In the genomic region with DNA sequence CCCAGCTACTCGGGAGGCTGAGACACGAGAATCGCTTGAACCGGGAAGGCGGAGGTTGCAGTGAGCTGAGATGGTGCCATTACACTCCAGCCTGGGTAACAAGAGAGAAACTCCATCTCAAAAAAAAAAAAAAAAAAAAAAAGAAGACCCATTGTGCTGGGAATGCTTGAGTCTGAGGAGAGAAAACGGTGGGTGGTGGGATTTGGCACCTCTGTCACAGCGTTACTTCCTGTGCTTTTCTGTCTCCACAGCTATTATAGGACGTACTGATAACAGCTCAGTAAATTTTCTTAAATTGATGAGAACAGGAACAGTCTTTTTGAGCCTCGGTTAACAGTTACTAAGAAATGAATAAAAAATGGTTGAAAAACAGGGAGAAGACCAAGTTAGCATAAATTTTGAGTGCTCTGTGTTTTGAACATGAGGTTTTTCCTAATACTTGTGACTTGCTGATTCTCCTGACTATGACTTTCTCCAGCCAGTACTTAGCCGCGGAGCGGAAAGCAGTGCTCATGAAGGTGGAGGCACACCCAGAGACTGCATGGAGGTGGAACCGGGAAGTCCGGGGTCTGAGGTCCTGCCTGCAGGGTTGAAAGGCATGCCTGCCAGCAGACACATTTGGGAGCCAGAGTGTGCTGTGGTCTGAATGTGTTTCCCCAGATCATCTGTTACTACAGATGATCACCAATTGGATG, we compare ENCODE assay signal across 28 cellular contexts. TPM values are rescaled to one million over a fixed set of nuclear protein-coding genes. Genes with fewer than 3 reads are reported as not detected.
DNase-seq lines count a peak whose midpoint lies in the region; FAIRE-seq and TF ChIP-seq lines count a peak whose summit lies in the region.
"Had no signal": no experiment of that assay in that cellular context is flagged by ENCODE, and none has a peak within 500 bp of the region (broad histone marks: within the 10 kb centered on the region; RNA-seq: fewer than 3 reads in every experiment).

No MANE protein-coding gene starts in this region.

- no peak overlapping the region for H4K5ac ChIP-seq in H9 (ENCODE audit: insufficient read length, low read depth, low read length)

- H3K4me1 ChIP-seq in CD8-positive, alpha-beta memory T cell (ENCODE audit: insufficient read depth, low read length), result no peaks in the 10 kb centered on the region
- no peaks in the 10 kb centered on the region for H3K4me1 ChIP-seq in H9 (ENCODE audit: insufficient read depth, low read length)
- peaks cover 6% of the 10 kb centered on the region for H3K4me1 ChIP-seq in endodermal cell (ENCODE audit: control insufficient read depth, insufficient read depth, low read length)
- peaks cover 0 to 4% of the 10 kb centered on the region in 2 donors for H3K4me1 ChIP-seq in neuronal stem cell (ENCODE audit: control insufficient read depth in 2 of 2, insufficient read depth in 1 of 2, low read depth in 1 of 2, low read length in 2 of 2)
- H3K4me1 ChIP-seq: BLaER1, HAP-1 had no signal

- H4K91ac ChIP-seq in H9 (ENCODE audit: insufficient read length, low read depth, low read length), result no peak overlapping the region
- H4K91ac ChIP-seq in neuronal stem cell (ENCODE audit: low read depth, low read length, poor library complexity), result no peak overlapping the region

- H2AK5ac ChIP-seq in H9 (ENCODE audit: insufficient read length, low read length) (no peak overlapping the region), neuronal stem cell (ENCODE audit: low read depth, low read length) (no peak overlapping the region)

- H3K23ac ChIP-seq in H9 (ENCODE audit: insufficient read length, low read depth, low read length) (no peak overlapping the region), neuronal stem cell (ENCODE audit: low read depth, low read length, poor library complexity) (no peak overlapping the region)

- no peak for DNase-seq in CD8-positive, alpha-beta memory T cell
- no peak for DNase-seq in H9
- DNase-seq in endodermal cell, result peak; percentile 72
- DNase-seq in neuronal stem cell (ENCODE audit: low spot score), result no peak
- no peak for DNase-seq in epidermal melanocyte (ENCODE audit: insufficient read length, low spot score)
- DNase-seq in NCI-H82 treated with DMSO at 0.1 percent for 48 hours (lab: John Stamatoyannopoulos, UW; ENCODE audit: unreplicated experiment), result no peak
- no peak for DNase-seq in frontal cortex (ENCODE audit: low spot score in 2 of 2)
- DNase-seq in NCI-H1417 (lab: John Stamatoyannopoulos, UW), result no peak
- DNase-seq: CD4-positive, CD25-positive, alpha-beta regulatory T cell; GM23248; HFFc6; Kasumi-1; MV-4-11; NCI-H1105 treated with DMSO at 0.1 percent for 48 hours; NCI-H2029; NCI-H446; NCI-H524 treated with DMSO at 0.1 percent for 48 hours; NCI-H774; NK-92 treated with Interleukin-12 subunit alpha and Interleukin-12 subunit beta, amount 100 ng/mL, for 24 hours; PC-3; SK-N-SH had no signal

- TF ChIP-seq CTCF in H9 (conservative IDR thresholded peaks at IDR 0.05) (no peak), endodermal cell (conservative IDR thresholded peaks at IDR 0.05) (no peak)

- no peaks in the 10 kb centered on the region for H4K20me1 ChIP-seq in H9 (ENCODE audit: control insufficient read depth, insufficient read depth, insufficient read length)

- H2AFZ ChIP-seq in H9 (ENCODE audit: low read length), result no peak overlapping the region
- no peak overlapping the region for H2AFZ ChIP-seq in neuronal stem cell (ENCODE audit: low read length)
- H2AFZ ChIP-seq: GM23248 had no signal

- H3K27me3 ChIP-seq in CD8-positive, alpha-beta memory T cell (ENCODE audit: insufficient read depth, low read length, poor library complexity, severe bottlenecking), result no peaks in the 10 kb centered on the region
- H3K27me3 ChIP-seq in H9 (ENCODE audit: insufficient read depth, low read length) (no peaks in the 10 kb centered on the region), endodermal cell (ENCODE audit: control insufficient read depth, insufficient read depth, low read length, poor library complexity, severe bottlenecking) (no peaks in the 10 kb centered on the region), neuronal stem cell (ENCODE audit: control insufficient read depth in 3 of 3, insufficient read depth in 3 of 3, low read depth in 1 of 3, low read length in 3 of 3) (no peaks in the 10 kb centered on the region)
- H3K27me3 ChIP-seq: BLaER1 had no signal

- FAIRE-seq in frontal cortex (lab: Jason Lieb, UNC), result no peak
- FAIRE-seq: A204.1, D721Med, GM18507, K562 had no signal

- H3K27ac Mint-ChIP-seq in CD8-positive, alpha-beta memory T cell, result peak overlapping the region in 5 of 8 donors; percentile 7 to 68 (median 29)
- peak overlapping the region; percentile 53 to 70 (median 69); a peak in 4 of 7 replicates for H3K27ac Mint-ChIP-seq in H9
- H3K27ac Mint-ChIP-seq in endodermal cell, result peak overlapping the region; percentile 46
- H3K27ac Mint-ChIP-seq: CD4-positive, CD25-positive, alpha-beta regulatory T cell; HFFc6 had no signal

- H3K9ac ChIP-seq in H9 (ENCODE audit: extremely low read depth, insufficient read length, low read length), result no peak overlapping the region
- no peak overlapping the region for H3K9ac ChIP-seq in endodermal cell (ENCODE audit: extremely low read depth, low read length, poor library complexity, severe bottlenecking)
- H3K9ac ChIP-seq in neuronal stem cell (ENCODE audit: low read depth, low read length, poor library complexity), result no peak overlapping the region
- H3K9ac ChIP-seq: BLaER1, GM23248, SK-N-SH had no signal

- no peak overlapping the region for H3T11ph ChIP-seq in H9 (ENCODE audit: low read length)

- no peak overlapping the region for H2BK20ac ChIP-seq in H9 (ENCODE audit: low read depth, low read length, poor library complexity, severe bottlenecking)

- H3K18ac ChIP-seq in H9 (ENCODE audit: insufficient read length, low read depth, low read length) (no peak overlapping the region), neuronal stem cell (ENCODE audit: low read length) (peak overlapping the region; percentile 40)

- H3K36me3 Mint-ChIP-seq in CD8-positive, alpha-beta memory T cell, result peaks cover 5 to 69% (median 11%) of the 10 kb centered on the region in 3 donors
- H3K36me3 Mint-ChIP-seq in H9 (ENCODE audit: insufficient read depth in 1 of 3, low read depth in 3 of 3), result peaks cover 9 to 31% (median 20%) of the 10 kb centered on the region in 3 experiments; a peak in 6 of 7 replicates
- peaks cover 26% of the 10 kb centered on the region for H3K36me3 Mint-ChIP-seq in endodermal cell (ENCODE audit: low read depth)

- H3K4me2 ChIP-seq in H9 (ENCODE audit: insufficient read depth, insufficient read length, low read length), result no peak overlapping the region
- H3K4me2 ChIP-seq in neuronal stem cell (ENCODE audit: insufficient read depth, low read length, poor library complexity, severe bottlenecking), result no peak overlapping the region
- H3K4me2 ChIP-seq: BLaER1, SK-N-SH had no signal

- H2BK15ac ChIP-seq in H9 (ENCODE audit: low read depth, low read length) (no peak overlapping the region), neuronal stem cell (ENCODE audit: low read length) (no peak overlapping the region)

- no peak overlapping the region for H4K8ac ChIP-seq in H9 (replicated peaks; ENCODE audit: insufficient read length, low read depth, low read length)
- no peak overlapping the region for H4K8ac ChIP-seq in neuronal stem cell (ENCODE audit: low read depth, low read length)

- H3K9me3 Mint-ChIP-seq in CD8-positive, alpha-beta memory T cell, result peaks cover 0 to 1% (median under 1%) of the 10 kb centered on the region in 5 donors
- H3K9me3 Mint-ChIP-seq in H9 (no peaks in the 10 kb centered on the region), endodermal cell (no peaks in the 10 kb centered on the region)
- H3K9me3 Mint-ChIP-seq: HFFc6 had no signal

- H2BK5ac ChIP-seq in H9 (ENCODE audit: insufficient read length, low read length) (no peak overlapping the region), neuronal stem cell (ENCODE audit: low read length) (no peak overlapping the region)

- no peak overlapping the region for H2BK12ac ChIP-seq in H9 (ENCODE audit: insufficient read length, low read depth, low read length)
- H2BK12ac ChIP-seq in neuronal stem cell (ENCODE audit: low read length), result no peak overlapping the region

- H3K27ac ChIP-seq in CD8-positive, alpha-beta memory T cell (ENCODE audit: low read depth, low read length), result no peak overlapping the region
- H3K27ac ChIP-seq in H9 (ENCODE audit: insufficient read length, low read depth, low read length) (no peak overlapping the region), endodermal cell (ENCODE audit: low read depth, low read length) (no peak overlapping the region), neuronal stem cell (replicated peaks; ENCODE audit: low read length) (no peak overlapping the region)
- H3K27ac ChIP-seq: BLaER1, GM23248 had no signal

- CTCF ChIA-PET in CD8-positive, alpha-beta memory T cell (lab: Charles Lee), result no interaction called here

- H3K4ac ChIP-seq in H9 (ENCODE audit: low read depth, low read length) (no peak overlapping the region), neuronal stem cell (ENCODE audit: low read length) (no peak overlapping the region)

- H2BK120ac ChIP-seq in H9 (ENCODE audit: low read depth, low read length, poor library complexity, severe bottlenecking) (no peak overlapping the region), neuronal stem cell (ENCODE audit: low read depth, low read length) (no peak overlapping the region)

- H3K27me3 Mint-ChIP-seq in CD8-positive, alpha-beta memory T cell, result no peaks in the 10 kb centered on the region
- H3K27me3 Mint-ChIP-seq in H9 (ENCODE audit: low read depth), result no peaks in the 10 kb centered on the region
- H3K27me3 Mint-ChIP-seq in endodermal cell (ENCODE audit: insufficient read depth), result no peaks in the 10 kb centered on the region
- H3K27me3 Mint-ChIP-seq: CD4-positive, CD25-positive, alpha-beta regulatory T cell had no signal

- H3K79me1 ChIP-seq in H9 (ENCODE audit: insufficient read depth, low read depth, low read length, poor library complexity, severe bottlenecking) (no peaks in the 10 kb centered on the region), neuronal stem cell (ENCODE audit: low read depth, low read length) (no peaks in the 10 kb centered on the region)

- H3K14ac ChIP-seq in H9 (ENCODE audit: insufficient read depth, low read length), result no peak overlapping the region
- no peak overlapping the region for H3K14ac ChIP-seq in neuronal stem cell (ENCODE audit: low read length)

- no peaks in the 10 kb centered on the region for H3K79me2 ChIP-seq in H9 (ENCODE audit: insufficient read depth, low read length)

- WGBS in H9 (ENCODE audit: extremely low coverage, insufficient read length, low lambda C conversion rate), result no CpG with 5 or more reads among the region's 14 CpGs
- WGBS in endodermal cell (ENCODE audit: insufficient coverage in 1 of 2, insufficient read length in 1 of 2), 2 experiments, result 80 to 92% methylated on average over 10 to 14 of the region's 14 CpGs
- WGBS in neuronal stem cell (ENCODE audit: extremely low coverage in 2 of 2, insufficient read length in 2 of 2, insufficient replicate concordance in 1 of 2), 2 donors, result no CpG with 5 or more reads among the region's 14 CpGs

- H3K4me3 ChIP-seq in CD8-positive, alpha-beta memory T cell (ENCODE audit: low read length), result no peak overlapping the region
- H3K4me3 ChIP-seq in endodermal cell (ENCODE audit: low read length) (no peak overlapping the region), neuronal stem cell (ENCODE audit: low read length in 2 of 2) (no peak overlapping the region)
- H3K4me3 ChIP-seq: BLaER1, GM23248, HAP-1, K562 had no signal

- peaks cover under 1% of the 10 kb centered on the region for H3K9me3 ChIP-seq in CD8-positive, alpha-beta memory T cell (ENCODE audit: low read length)
- H3K9me3 ChIP-seq in H9 (ENCODE audit: control insufficient read depth, low read depth, low read length), result no peaks in the 10 kb centered on the region
- H3K9me3 ChIP-seq in endodermal cell (ENCODE audit: control insufficient read depth, low read length), result no peaks in the 10 kb centered on the region
- H3K9me3 ChIP-seq in neuronal stem cell (replicated peaks in 1 of 2; ENCODE audit: control insufficient read depth in 2 of 2, insufficient read depth in 1 of 2, low read depth in 1 of 2, low read length in 2 of 2), result peaks cover 0 to 11% of the 10 kb centered on the region in 2 donors
- H3K9me3 ChIP-seq: HAP-1, SK-N-SH had no signal

- H3K4me1 Mint-ChIP-seq in CD8-positive, alpha-beta memory T cell, result peaks cover 11 to 33% (median 17%) of the 10 kb centered on the region in 3 donors
- H3K4me1 Mint-ChIP-seq in H9 (peaks cover 21 to 22% of the 10 kb centered on the region in 2 experiments), endodermal cell (peaks cover 32% of the 10 kb centered on the region)

- no peak overlapping the region for H3K56ac ChIP-seq in H9 (ENCODE audit: insufficient read length, low read depth, low read length)

- H3K36me3 ChIP-seq in CD8-positive, alpha-beta memory T cell (ENCODE audit: insufficient read depth, low read length), result peaks cover 7% of the 10 kb centered on the region
- H3K36me3 ChIP-seq in endodermal cell (ENCODE audit: control insufficient read depth, insufficient read depth, low read length) (peaks cover 23% of the 10 kb centered on the region), neuronal stem cell (replicated peaks in 1 of 2; ENCODE audit: control insufficient read depth in 2 of 2, insufficient read depth in 2 of 2, low read length in 2 of 2) (peaks cover 9 to 74% of the 10 kb centered on the region in 2 donors)

- POLR2A ChIA-PET in CD8-positive, alpha-beta memory T cell (lab: Charles Lee), result no interaction called here

- H3K23me2 ChIP-seq in H9 (ENCODE audit: insufficient read length, low read depth, low read length, poor library complexity, severe bottlenecking), result no peaks in the 10 kb centered on the region

- no peak overlapping the region for H3K4me3 Mint-ChIP-seq in CD8-positive, alpha-beta memory T cell
- H3K4me3 Mint-ChIP-seq in H9 (no peak overlapping the region), endodermal cell (no peak overlapping the region)
- H3K4me3 Mint-ChIP-seq: CD4-positive, CD25-positive, alpha-beta regulatory T cell; HFFc6 had no signal

RNA-seq across cellular contexts. Expression of gene TEX29, which starts 55.3 kb away (rescaled TPM):
- not detected for total RNA-seq in CD8-positive, alpha-beta memory T cell
- polyA plus RNA-seq in CD8-positive, alpha-beta memory T cell, result not detected
- 0.33 TPM in 1 of 2 replicates, not detected in the other for total RNA-seq in H9 (2021)
- under 1 TPM in 1 of 2 donors, not detected in 1; 0.69 TPM for total RNA-seq in endodermal cell
- polyA plus RNA-seq in endodermal cell (2013, experiment 1 of 2), result 0.43 TPM
- polyA plus RNA-seq in endodermal cell (2013, experiment 2 of 2), result not detected
- 0.17 TPM for polyA plus RNA-seq in neuronal stem cell (2013, experiment 1 of 2)
- polyA plus RNA-seq in neuronal stem cell (2013, experiment 2 of 2), result 0.26 TPM
- total RNA-seq in frontal cortex, result not detected
- total RNA-seq: CD4-positive, CD25-positive, alpha-beta regulatory T cell; GM23248; K562; M059J; PC-3 had no signal
- polyA plus RNA-seq: CD4-positive, CD25-positive, alpha-beta regulatory T cell had no signal
